In the genomic region with DNA sequence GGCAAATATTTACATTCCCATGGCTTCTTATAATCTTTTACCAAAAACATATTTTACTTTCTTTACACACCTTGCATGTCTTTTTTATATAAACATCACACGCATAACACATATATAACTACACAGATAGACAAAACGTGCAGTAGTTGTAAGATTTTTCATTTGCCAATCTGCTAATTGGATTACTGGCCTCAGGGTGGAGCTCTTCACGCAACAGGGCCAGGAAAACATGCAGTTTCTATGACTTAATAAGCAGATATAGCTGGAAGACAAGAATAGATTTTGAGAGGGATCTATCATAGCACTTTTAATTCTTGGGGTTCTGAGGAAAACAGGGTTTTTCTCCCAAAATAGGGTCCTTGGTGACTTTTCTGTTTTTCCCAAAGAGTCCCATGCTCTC, we compare ENCODE assay signal across 10 cellular contexts. TPM values are rescaled to one million over a fixed set of nuclear protein-coding genes. Genes with fewer than 3 reads are reported as not detected.
DNase-seq lines count a peak whose midpoint lies in the region; ATAC-seq, FAIRE-seq and TF ChIP-seq lines count a peak whose summit lies in the region.
"Had no signal": no experiment of that assay in that cellular context is flagged by ENCODE, and none has a peak within 500 bp of the region (broad histone marks: within the 10 kb centered on the region; RNA-seq: fewer than 3 reads in every experiment).

No MANE protein-coding gene starts in this region.

- no peak overlapping the region for H3K4me3 ChIP-seq in NB4 (ENCODE audit: low read depth, low read length)
- H3K4me3 ChIP-seq in brain microvascular endothelial cell (ENCODE audit: low read depth, low read length) = no peak overlapping the region
- no peak overlapping the region for H3K4me3 ChIP-seq in pancreas
- H3K4me3 ChIP-seq: ovary had no signal

- 38 to 54% methylated on average over 3 of the region's 3 CpGs for WGBS in pancreas, 2 donors

- ATAC-seq in pancreas = peak; percentile 49 to 77 (median 70)
- no peak for ATAC-seq in GM21367 (IDR thresholded peaks at IDR 0.05; ENCODE audit: unreplicated experiment)

- DNase-seq in NCI-H1436 (lab: John Stamatoyannopoulos, UW) (peak; percentile 32), NCI-H1436 treated with DMSO at 0.1 percent for 48 hours (lab: John Stamatoyannopoulos, UW) (no peak), NB4 (ENCODE audit: low read depth) (peak; percentile 45), brain microvascular endothelial cell (no peak), pancreas (no peak), NCI-H2196 (lab: John Stamatoyannopoulos, UW; ENCODE audit: unreplicated experiment) (no peak), activated gamma-delta T cell (lab: John Stamatoyannopoulos, UW) (no peak)
- DNase-seq: ovary, T1000 had no signal

- no peak for TF ChIP-seq POLR2A in NB4 (IDR thresholded peaks at IDR 0.05; ENCODE audit: extremely low read depth, insufficient read length)

- intact Hi-C loops in pancreas (cut with DNase I) = no loop called here

- H3K36me3 ChIP-seq in brain microvascular endothelial cell (replicated peaks) (no peaks in the 10 kb centered on the region), pancreas (no peaks in the 10 kb centered on the region)
- H3K36me3 ChIP-seq: ovary had no signal

- in situ Hi-C loops in brain microvascular endothelial cell (cut with HindIII; ENCODE audit: low pct_ligation_motif_present, low sequenced_read_pairs) = no loop called here

- FAIRE-seq in pancreas (lab: Jason Lieb, UNC) = peak; percentile 5

- H3K9me3 ChIP-seq in pancreas = no peaks in the 10 kb centered on the region
- H3K9me3 ChIP-seq: ovary had no signal

- no peak overlapping the region for H3K27ac ChIP-seq in brain microvascular endothelial cell
- no peak overlapping the region for H3K27ac ChIP-seq in pancreas
- H3K27ac ChIP-seq: ovary had no signal

- H3K27me3 ChIP-seq in brain microvascular endothelial cell (replicated peaks) (no peaks in the 10 kb centered on the region), pancreas (no peaks in the 10 kb centered on the region)
- H3K27me3 ChIP-seq: ovary had no signal

- TF ChIP-seq CTCF in NB4 (IDR thresholded peaks at IDR 0.05; ENCODE audit: low read depth, low read length) (peak; percentile 62), brain microvascular endothelial cell (IDR thresholded peaks at IDR 0.05; ENCODE audit: low read depth, low read length, missing control alignments) (peak; percentile 66), pancreas (IDR thresholded peaks at IDR 0.05) (no peak)

- peaks cover 0 to 17% (median 12%) of the 10 kb centered on the region in 3 donors for H3K4me1 ChIP-seq in pancreas

RNA-seq across cellular contexts. Expression of a gene that starts 12.7 kb away (rescaled TPM):
- total RNA-seq in pancreas = 10 to 100 TPM; 10.1 to 18.2 (median 13.3) TPM
- 1 to 10 TPM; 3.6 to 6.4 TPM for polyA plus RNA-seq in pancreas

RNA-seq across cellular contexts. Expression of a gene that starts 12.9 kb away (rescaled TPM):
- 10 to 100 TPM in 3 of 6 donors, 1 to 10 TPM in 3; 7.4 to 13.1 (median 10.5) TPM for total RNA-seq in pancreas
- 1 to 10 TPM; 6.2 to 8.5 TPM for polyA plus RNA-seq in pancreas

RNA-seq across cellular contexts. Expression of a gene that starts 41.3 kb away (rescaled TPM):
- 1 to 10 TPM; 1.4 to 3.1 (median 2.2) TPM for total RNA-seq in pancreas
- 1 to 10 TPM; 1.9 to 3.1 TPM for polyA plus RNA-seq in pancreas

Comparison
In these comparisons a context has a peak if more than half of its experiments do, and no peak if none do; other contexts are left out.
1. DNase-seq: peak in NCI-H1436 (single experiment) and NB4 (single experiment); none in NCI-H1436 treated with DMSO at 0.1 percent for 48 hours (single experiment), brain microvascular endothelial cell (single experiment), pancreas (0 of 6), NCI-H2196 (single experiment) and activated gamma-delta T cell (single experiment).
2. CTCF ChIP-seq: peak in NB4 (single experiment) and brain microvascular endothelial cell (single experiment); none in pancreas (0 of 4).